Comparison of ENCODE assay signal across 25 cellular contexts in the genomic region with DNA sequence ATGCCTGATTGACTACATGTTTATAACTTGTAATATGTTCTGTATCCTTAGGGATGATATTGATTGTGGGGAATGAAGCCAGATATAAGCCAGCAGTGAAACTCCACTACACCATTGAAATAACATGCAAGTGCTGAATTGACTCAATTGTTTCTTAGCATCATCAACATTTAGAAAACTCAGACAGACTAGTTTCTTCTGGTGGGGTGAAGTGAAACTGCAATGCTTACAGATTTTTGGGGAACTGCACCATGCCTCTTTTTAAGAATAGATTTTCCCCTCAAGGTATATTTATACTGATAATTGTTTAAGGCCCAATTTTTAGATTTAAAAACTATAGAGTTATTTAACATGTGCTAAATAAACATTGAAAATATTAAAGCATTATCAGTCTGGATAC.
"Had no signal": no experiment of that assay in that cellular context is flagged by ENCODE, and none has a peak within 500 bp of the region (broad histone marks: within the 10 kb centered on the region; RNA-seq: fewer than 3 reads in every experiment).

No MANE protein-coding gene starts in this region.

- DNase-seq: natural killer cell; occipital lobe; ovary; posterior cingulate gyrus; psoas muscle; right cardiac atrium; right lobe of liver; sigmoid colon; small intestine; stimulated activated CD4-positive, alpha-beta T cell treated with anti-CD3 and anti-CD28 coated beads, Interleukin-15, amount 100 ng/mL, for 24 hours; stimulated activated CD4-positive, alpha-beta T cell treated with anti-CD3 and anti-CD28 coated beads, Interleukin-2, amount 100 ng/mL, for 24 hours; stimulated activated CD4-positive, alpha-beta T cell treated with anti-CD3 and anti-CD28 coated beads, Interleukin-2, amount 100 ng/mL, for 48 hours; stimulated activated CD4-positive, alpha-beta T cell treated with anti-CD3 and anti-CD28 coated beads, Interleukin-4, amount 100 ng/mL, for 24 hours; stimulated activated naive B cell treated with anti-CD40 and anti-IgM and Interleukin-4, amounts not matched to agents 10 μg/mL and 1 μg/mL and 100 μg/mL, for 72 hours; stimulated activated naive CD4-positive, alpha-beta T cell treated with Interleukin-2 at 50 U/mL for 16 hours; stomach; thyroid gland; trophoblast cell; upper lobe of left lung had no signal

- H2AFZ ChIP-seq: neural progenitor cell, parathyroid adenoma had no signal

- H3K79me2 ChIP-seq: parathyroid adenoma had no signal

- H3K27ac ChIP-seq: neural progenitor cell, ovary, parathyroid adenoma, psoas muscle, right lobe of liver, sigmoid colon, stomach, thoracic aorta, thyroid gland, tibial nerve, upper lobe of left lung, vagina had no signal

- H3K4me2 ChIP-seq: neural progenitor cell had no signal

- H3K36me3 ChIP-seq: neural progenitor cell, ovary, right lobe of liver, sigmoid colon, stomach, thoracic aorta, thyroid gland, tibial nerve, upper lobe of left lung, vagina had no signal

- H3K9ac ChIP-seq: neural progenitor cell, parathyroid adenoma had no signal

- H3K9me3 ChIP-seq: ovary, psoas muscle, right lobe of liver, sigmoid colon, thoracic aorta, thyroid gland, tibial nerve, upper lobe of left lung, vagina had no signal

- H3K4me3 ChIP-seq: neural progenitor cell, ovary, psoas muscle, right lobe of liver, sigmoid colon, stomach, thoracic aorta, thyroid gland, tibial nerve, upper lobe of left lung, vagina had no signal

- ATAC-seq: natural killer cell; psoas muscle; right cardiac atrium; right lobe of liver; stimulated activated effector memory CD8-positive, alpha-beta T cell treated with anti-CD3 and anti-CD28 coated beads, Interleukin-12 subunit alpha, Interleukin-12 subunit beta, amount 100 ng/mL, for 72 hours; stimulated activated naive B cell treated with anti-CD40 and anti-IgM and Interleukin-4, amounts not matched to agents 10 μg/mL and 1 μg/mL and 100 μg/mL, for 72 hours had no signal

- H3K27me3 ChIP-seq: neural progenitor cell, ovary, right lobe of liver, sigmoid colon, stomach, thyroid gland, tibial nerve, upper lobe of left lung, vagina had no signal

- H3K4me1 ChIP-seq: neural progenitor cell, parathyroid adenoma, psoas muscle, right lobe of liver, sigmoid colon, stomach, thyroid gland, tibial nerve, upper lobe of left lung, vagina had no signal
